ENCODE assay signal across 18 cellular contexts in the genomic region with DNA sequence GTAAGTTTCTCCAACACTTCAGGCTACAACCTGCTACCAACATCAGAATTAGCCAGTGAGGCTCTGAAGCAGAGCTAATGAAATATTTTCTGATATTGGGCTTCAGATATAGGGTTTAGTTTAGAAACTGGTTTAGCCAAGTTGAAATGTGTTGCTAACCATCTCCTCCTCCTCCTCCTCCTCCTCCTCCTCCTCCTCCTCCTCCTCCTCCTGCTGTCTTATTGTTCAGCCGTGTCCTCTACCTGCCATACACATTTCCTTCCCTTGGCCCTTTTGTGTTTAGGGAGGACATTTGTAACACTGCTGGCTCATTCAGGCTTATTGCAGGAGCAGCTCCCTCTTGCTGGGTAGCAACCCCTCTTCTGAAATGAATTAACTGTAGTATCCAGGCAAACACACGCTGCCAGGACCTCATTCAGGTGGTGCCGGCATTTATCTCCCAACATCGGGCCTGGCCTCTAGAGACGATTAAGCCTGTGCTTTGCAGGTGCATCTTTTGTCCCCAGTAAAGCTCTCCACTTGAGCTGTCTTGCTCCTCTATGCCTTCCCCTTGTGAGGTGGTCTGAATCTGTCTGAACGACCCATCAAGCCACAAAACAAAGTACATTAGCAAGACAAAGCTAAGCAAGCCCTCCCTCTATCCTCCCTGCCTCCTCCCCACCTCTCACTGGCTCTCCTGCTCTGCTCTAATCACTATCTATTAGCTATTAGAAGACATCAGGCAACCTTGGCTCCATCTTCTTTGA.
DNase-seq lines count a peak whose midpoint lies in the region; ATAC-seq lines count a peak whose summit lies in the region.
"Had no signal": no experiment of that assay in that cellular context is flagged by ENCODE, and none has a peak within 500 bp of the region (broad histone marks: within the 10 kb centered on the region; RNA-seq: fewer than 3 reads in every experiment).

No MANE protein-coding gene starts in this region.

- peaks cover 20% of the 10 kb centered on the region for H3K4me1 ChIP-seq in CD4-positive, CD25-positive, alpha-beta regulatory T cell (ENCODE audit: control insufficient read depth, insufficient read depth, low read length, poor library complexity, severe bottlenecking)
- H3K4me1 ChIP-seq in HUES64 (ENCODE audit: insufficient read depth, low read length): peaks cover 37% of the 10 kb centered on the region
- no peaks in the 10 kb centered on the region for H3K4me1 ChIP-seq in NT2/D1 (ENCODE audit: insufficient read depth, insufficient read length)
- H3K4me1 ChIP-seq in iPS-20b (ENCODE audit: insufficient read depth, low read length): peaks cover 31% of the 10 kb centered on the region; the same call in 1 of the 2 replicates
- H3K4me1 ChIP-seq: Peyer's patch, tibial artery had no signal

- no peaks in the 10 kb centered on the region for H3K27me3 ChIP-seq in CD4-positive, CD25-positive, alpha-beta regulatory T cell (ENCODE audit: control insufficient read depth, insufficient read depth, low read length)
- no peaks in the 10 kb centered on the region for H3K27me3 ChIP-seq in HUES64 (ENCODE audit: insufficient read depth, low read length)
- peaks cover 12% of the 10 kb centered on the region for H3K27me3 ChIP-seq in NT2/D1 (ENCODE audit: insufficient read depth, insufficient read length)
- H3K27me3 ChIP-seq in iPS-20b (ENCODE audit: insufficient read depth, low read length): no peaks in the 10 kb centered on the region
- H3K27me3 ChIP-seq: Peyer's patch, tibial artery had no signal

- H3K9me3 ChIP-seq in CD4-positive, CD25-positive, alpha-beta regulatory T cell (ENCODE audit: control insufficient read depth in 2 of 2, low read length in 2 of 2): no peaks in the 10 kb centered on the region
- H3K9me3 ChIP-seq in HUES64 (ENCODE audit: insufficient read depth, low read depth, low read length) (no peaks in the 10 kb centered on the region), NT2/D1 (ENCODE audit: insufficient read depth, low read length) (no peaks in the 10 kb centered on the region), iPS-20b (ENCODE audit: insufficient read depth, low read depth, low read length) (no peaks in the 10 kb centered on the region)
- H3K9me3 ChIP-seq: Peyer's patch, tibial artery had no signal

- intact Hi-C loops in Right ventricle myocardium inferior (cut with DNase I): no loop called here

- 6% methylated on average over 5 of the region's 6 CpGs for WGBS in HUES64

- H3K4me3 ChIP-seq in CD4-positive, CD25-positive, alpha-beta regulatory T cell (ENCODE audit: low read depth, low read length): no peak overlapping the region
- H3K4me3 ChIP-seq in HUES64 (ENCODE audit: low read length) (0 out of 2 replicates have a peak overlapping the region, but pooled peaks have one; percentile 2), NT2/D1 (ENCODE audit: insufficient read length, low read depth) (no peak overlapping the region), iPS-20b (ENCODE audit: low read length) (peak overlapping the region; percentile 37)
- H3K4me3 ChIP-seq: Peyer's patch, tibial artery had no signal

- H3K4me1 Mint-ChIP-seq in CD4-positive, CD25-positive, alpha-beta regulatory T cell: peaks cover 5 to 45% (median 38%) of the 10 kb centered on the region in 4 donors

- H3K4me3 Mint-ChIP-seq in CD4-positive, CD25-positive, alpha-beta regulatory T cell: no peak overlapping the region
- H3K4me3 Mint-ChIP-seq: brain; T-helper 2 cell treated with Interferon-gamma antibody and Interleukin-4, amounts not matched to agents 5 μg/mL and 100 μg/mL, for 36 hours had no signal

- H3K9ac ChIP-seq in HUES64 (ENCODE audit: low read depth, low read length) (no peak overlapping the region), NT2/D1 (ENCODE audit: insufficient read length, low read depth) (no peak overlapping the region), iPS-20b (ENCODE audit: low read depth, low read length) (0 out of 2 replicates have a peak overlapping the region, but pooled peaks have one; percentile 20)

- no peaks in the 10 kb centered on the region for H3K27me3 Mint-ChIP-seq in CD4-positive, CD25-positive, alpha-beta regulatory T cell
- H3K27me3 Mint-ChIP-seq: activated CD4-positive, alpha-beta T cell treated with anti-CD3 and anti-CD28 coated beads, Interleukin-2, amount 10 ng/mL, durations not matched to agents 24 days and 14 days had no signal

- H3K27ac Mint-ChIP-seq in CD4-positive, CD25-positive, alpha-beta regulatory T cell: peak overlapping the region; percentile 78 to 94 (median 88)

- no peak for DNase-seq in CD4-positive, CD25-positive, alpha-beta regulatory T cell
- DNase-seq in NT2/D1 (ENCODE audit: low read depth, low spot score): peak; percentile 90
- DNase-seq in Right ventricle myocardium inferior (ENCODE audit: missing footprints): no peak
- no peak for DNase-seq in NCI-H2171 treated with DMSO at 0.1 percent for 48 hours (lab: John Stamatoyannopoulos, UW)
- DNase-seq in stimulated activated naive CD4-positive, alpha-beta T cell treated with Interleukin-2 at 50 U/mL for 16 hours (lab: John Stamatoyannopoulos, UW): no peak
- DNase-seq: activated CD4-positive, alpha-beta T cell treated with anti-CD3 and anti-CD28 coated beads, Interleukin-2, amount 10 ng/mL, durations not matched to agents 24 days and 14 days; DMS53; effector CD4-positive, alpha-beta T cell; foreskin fibroblast; NCI-H446 treated with DMSO at 0.1 percent for 48 hours; Peyer's patch; tibial artery had no signal

- H3K36me3 ChIP-seq in CD4-positive, CD25-positive, alpha-beta regulatory T cell (ENCODE audit: control insufficient read depth, insufficient read depth, low read length): peaks cover 84% of the 10 kb centered on the region
- no peaks in the 10 kb centered on the region for H3K36me3 ChIP-seq in HUES64 (ENCODE audit: insufficient read depth, low read length)
- no peaks in the 10 kb centered on the region for H3K36me3 ChIP-seq in NT2/D1 (ENCODE audit: insufficient read depth, insufficient read length, low read length)
- H3K36me3 ChIP-seq in iPS-20b (ENCODE audit: insufficient read depth, low read depth, low read length): no peaks in the 10 kb centered on the region
- H3K36me3 ChIP-seq: tibial artery had no signal

- H3K36me3 Mint-ChIP-seq in CD4-positive, CD25-positive, alpha-beta regulatory T cell: peaks cover 66% of the 10 kb centered on the region
- H3K36me3 Mint-ChIP-seq: brain had no signal

- ATAC-seq in CD4-positive, CD25-positive, alpha-beta regulatory T cell (ENCODE audit: low read depth in 2 of 2): no peak
- ATAC-seq in Right ventricle myocardium inferior (no peak), HG02588 (IDR thresholded peaks at IDR 0.05; ENCODE audit: unreplicated experiment) (no peak)

- H3K27ac ChIP-seq in CD4-positive, CD25-positive, alpha-beta regulatory T cell (ENCODE audit: insufficient read depth, low read length, poor library complexity, severe bottlenecking): no peak overlapping the region
- H3K27ac ChIP-seq in HUES64 (ENCODE audit: low read depth, low read length) (peak overlapping the region; percentile 62; the same call in 1 of the 2 replicates), iPS-20b (ENCODE audit: low read length) (no peak overlapping the region)
- H3K27ac ChIP-seq: Peyer's patch, tibial artery had no signal

- H3K9me3 Mint-ChIP-seq in CD4-positive, CD25-positive, alpha-beta regulatory T cell: no peaks in the 10 kb centered on the region
- H3K9me3 Mint-ChIP-seq: activated CD4-positive, alpha-beta T cell treated with anti-CD3 and anti-CD28 coated beads, Interleukin-2, amount 10 ng/mL, durations not matched to agents 24 days and 14 days; activated T-helper 2 cell treated with anti-CD3 and anti-CD28 coated beads, Interferon-gamma antibody, Interleukin-2, Interleukin-4, amounts not matched to agents 10 μg/mL and 5 μg/mL and 100 μg/mL, durations not matched to agents 14 hours and 24 hours and 36 hours; T-helper 2 cell treated with Interferon-gamma antibody and Interleukin-4, amounts not matched to agents 5 μg/mL and 100 μg/mL, for 36 hours had no signal

Comparison
In these comparisons a context has a peak if more than half of its experiments do, and no peak if none do; other contexts are left out.
1. H3K4me3 ChIP-seq: peak in HUES64 (single experiment) and iPS-20b (single experiment); none in CD4-positive, CD25-positive, alpha-beta regulatory T cell (single experiment) and NT2/D1 (single experiment).